1 cellular context compared by ENCODE assay signal in the genomic region with DNA sequence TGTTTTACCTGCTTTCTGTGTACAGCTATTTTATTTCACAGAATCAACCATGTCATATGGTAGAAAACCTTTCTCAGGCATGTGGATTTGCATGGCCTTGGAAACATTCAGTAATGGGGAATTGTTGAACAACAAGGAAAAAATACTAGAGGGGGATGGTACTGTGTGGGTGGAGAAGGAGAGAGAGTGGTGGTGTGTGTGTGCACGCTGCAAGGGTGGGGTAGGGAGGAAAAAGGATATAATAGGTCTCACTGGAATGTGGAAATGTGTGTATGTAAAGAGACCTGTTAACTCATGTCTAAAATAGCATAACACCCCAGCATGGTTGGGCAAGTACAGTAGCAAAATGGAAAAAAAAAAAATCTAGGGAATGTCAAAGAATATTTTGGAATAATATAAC.
TF ChIP-seq lines count a peak whose summit lies in the region.

No MANE protein-coding gene starts in this region.

TF ChIP-seq in GM23338, 12 proteins besides CTCF, POLR2A, EP300 and RAD21 (continued from another document):
- TF ChIP-seq REST (IDR thresholded peaks at IDR 0.05; ENCODE audit: unreplicated experiment) (no peak), EZH2 (IDR thresholded peaks at IDR 0.05; ENCODE audit: low read depth, unreplicated experiment) (no peak), ZNF114 (CRISPR knock-in tag; IDR thresholded peaks at IDR 0.05) (no peak), ETS1 (IDR thresholded peaks at IDR 0.05) (no peak), ZNF331 (CRISPR knock-in tag; IDR thresholded peaks at IDR 0.05; ENCODE audit: low read depth) (no peak), ZNF462 (CRISPR knock-in tag; IDR thresholded peaks at IDR 0.05) (no peak), EZH2phosphoT487 (IDR thresholded peaks at IDR 0.05; ENCODE audit: unreplicated experiment) (no peak), JUNB (IDR thresholded peaks at IDR 0.05; ENCODE audit: unreplicated experiment) (no peak), CREB1 (CRISPR knock-in tag; IDR thresholded peaks at IDR 0.05; ENCODE audit: low read depth) (no peak)
TF ChIP-seq in GM23338: peak in this region for 0.
